In the genomic region with DNA sequence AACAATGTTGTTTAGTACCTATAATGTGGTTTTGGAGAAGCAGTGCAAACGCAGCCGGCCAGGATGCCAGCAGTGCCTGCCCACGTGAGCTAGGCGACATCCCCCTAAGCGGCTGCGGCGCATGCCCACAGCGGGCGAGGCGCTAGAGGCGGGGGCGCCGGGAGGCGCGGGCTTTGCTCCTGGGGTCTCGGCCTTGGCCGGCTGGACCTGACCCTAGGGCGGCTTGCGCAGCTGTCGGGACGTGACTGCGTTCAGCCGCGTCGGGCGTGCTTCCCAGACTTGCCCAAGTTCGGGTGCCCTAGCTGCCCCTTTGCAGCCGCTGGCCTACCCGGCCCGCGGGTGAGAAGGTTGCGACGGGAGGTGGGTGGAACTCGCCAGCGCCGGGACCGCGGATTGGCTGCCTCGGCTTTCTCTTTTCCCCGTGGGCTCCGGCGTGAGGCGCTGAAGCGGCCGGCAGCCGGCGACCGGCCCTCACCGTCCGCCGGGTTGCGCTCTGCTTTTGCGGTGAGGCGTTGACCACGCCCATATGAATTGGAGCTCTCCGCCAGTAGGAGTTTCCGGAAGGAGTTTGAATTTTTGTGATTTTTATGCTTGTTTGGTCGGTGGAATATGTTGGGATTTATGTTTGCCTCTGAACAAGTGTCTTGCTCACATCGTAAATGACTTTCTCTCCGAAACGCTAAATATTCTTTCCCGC, we compare ENCODE assay signal across 8 cellular contexts. TPM values are rescaled to one million over a fixed set of nuclear protein-coding genes. Genes with fewer than 3 reads are reported as not detected.
DNase-seq lines count a peak whose midpoint lies in the region; ATAC-seq and TF ChIP-seq lines count a peak whose summit lies in the region.

TSS of gene TMEM19 (plus strand) at position 122 of the 697 bp plus-strand sequence. CDS start 599 bp downstream, outside the sequence.

- H3K36me3 ChIP-seq in GM23248 (ENCODE audit: low read depth): no peaks in the 10 kb centered on the region

- H3K9ac ChIP-seq in GM23248: peak within 1 kb of the TSS; percentile 81

- peaks cover 22 to 33% of the 10 kb centered on the region in 2 donors for H3K4me1 Mint-ChIP-seq in natural killer cell

- 0 to 2% methylated on average over 55 to 60 of the region's 62 CpGs for WGBS in GM23248 (ENCODE audit: low coverage in 1 of 2, low lambda C conversion rate in 2 of 2, missing lambda C conversion rate in 2 of 2), 2 experiments

- peak within 1 kb of the TSS; percentile 85 for H3K4me2 ChIP-seq in GM23248 (ENCODE audit: unreplicated experiment)

- in situ Hi-C loops in GM23248 (cut with MboI): no loop called here

- no peaks in the 10 kb centered on the region for H3K9me2 ChIP-seq in GM23248 (ENCODE audit: insufficient read depth)

- peak; percentile 89 to 94 (median 91) for ATAC-seq in natural killer cell

- peak; percentile 92 for DNase-seq in ELF-1 (ENCODE audit: low read depth, low spot score)
- peak; percentile 97 for DNase-seq in GM23248
- DNase-seq in Kasumi-1 (lab: John Stamatoyannopoulos, UW): peak; percentile 85 to 86
- DNase-seq in RPMI8226: peak; percentile 95
- peak; percentile 58 to 69 for DNase-seq in activated T-helper 1 cell treated with anti-CD3 and anti-CD28 coated beads, Interleukin-2, amount 50 U/mL, for 16 hours (ENCODE audit: low read depth in 1 of 2, low spot score in 1 of 2)
- DNase-seq in fibroblast of mammary gland (ENCODE audit: low read depth): peak; percentile 86
- peak; percentile 78 for DNase-seq in natural killer cell
- DNase-seq in stimulated activated naive CD4-positive, alpha-beta T cell treated with Interleukin-2 at 50 U/mL for 16 hours (lab: John Stamatoyannopoulos, UW): peak; percentile 77

- H3K79me2 ChIP-seq in GM23248 (ENCODE audit: insufficient read depth): peaks cover 24% of the 10 kb centered on the region

- peak within 1 kb of the TSS; percentile 94 to 96 for H3K27ac Mint-ChIP-seq in natural killer cell

- peak within 1 kb of the TSS; percentile 97 for H3K4me3 Mint-ChIP-seq in natural killer cell

- H2AFZ ChIP-seq in GM23248: peak within 1 kb of the TSS; percentile 95

- no peaks in the 10 kb centered on the region for H3K27me3 ChIP-seq in GM23248 (replicated peaks; ENCODE audit: insufficient read depth)

- no peaks in the 10 kb centered on the region for H3K9me3 Mint-ChIP-seq in natural killer cell

- no peaks in the 10 kb centered on the region for H3K9me3 ChIP-seq in GM23248 (ENCODE audit: low read depth)

- TF ChIP-seq CTCF in fibroblast of mammary gland (conservative IDR thresholded peaks at IDR 0.05; ENCODE audit: control insufficient read depth, insufficient read depth, low read depth, low read length) (peak; percentile 3), natural killer cell (IDR thresholded peaks at IDR 0.05) (no peak)

- peaks cover 17% of the 10 kb centered on the region for H3F3A ChIP-seq in GM23248 (ENCODE audit: insufficient read depth)

- H3K4me3 ChIP-seq in GM23248 (peak within 1 kb of the TSS; percentile 81), fibroblast of mammary gland (ENCODE audit: control insufficient read depth, low read depth, low read length) (peak within 1 kb of the TSS; percentile 67)

- no peaks in the 10 kb centered on the region for H3K36me3 Mint-ChIP-seq in natural killer cell

- H4K20me1 ChIP-seq in GM23248 (ENCODE audit: insufficient read depth): no peaks in the 10 kb centered on the region

- intact Hi-C loops in natural killer cell (cut with micrococcal nuclease): loop anchor here (1.0 to 2.0 kb wide), 2 partner anchors 22 to 69 kb away; partner anchors contain the start of genes RAB21 and THAP2

- peaks cover 0 to 3% of the 10 kb centered on the region in 2 donors for H3K27me3 Mint-ChIP-seq in natural killer cell (ENCODE audit: low read depth in 2 of 2)

- H3K27ac ChIP-seq in GM23248: peak within 1 kb of the TSS; percentile 76

- H3K4me1 ChIP-seq in GM23248 (ENCODE audit: insufficient read depth): peaks cover 20% of the 10 kb centered on the region

RNA-seq across cellular contexts. Expression of gene TMEM19, which starts in this region (rescaled TPM):
- total RNA-seq in GM23248 (2014; rRNA removed; shearing (Covaris generic)): 25.8 and 40.5 TPM in 2 replicates
- polyA plus RNA-seq in GM23248 (2016; fragmentation: Nextera tagmentation; extraction: Ambion mirVana): 16.0 and 18.2 TPM in 2 replicates
- 10 to 100 TPM; 13.8 to 24.6 (median 18.9) TPM for total RNA-seq in natural killer cell

Comparison
In these comparisons a context has a peak if more than half of its experiments do, and no peak if none do; other contexts are left out.
1. Peak in every context shown above with its lines: DNase-seq, ATAC-seq, H3K4me3 ChIP-seq and H3K27ac ChIP-seq.